Comparison of ENCODE assay signal across 9 cellular contexts in genomic region chr10:34538291-34538829, GRCh38.
DNase-seq lines count a peak whose midpoint lies in the region; ATAC-seq and TF ChIP-seq lines count a peak whose summit lies in the region.
"Had no signal": no experiment of that assay in that cellular context is flagged by ENCODE, and none has a peak within 500 bp of the region (broad histone marks: within the 10 kb centered on the region; RNA-seq: fewer than 3 reads in every experiment).

No MANE protein-coding gene starts in this region.

- no peak overlapping the region for H3K9ac ChIP-seq in neural progenitor cell

- no peaks in the 10 kb centered on the region for H3K27me3 Mint-ChIP-seq in neural progenitor cell (ENCODE audit: insufficient read depth, low read depth)
- no peaks in the 10 kb centered on the region for H3K27me3 Mint-ChIP-seq in activated naive CD4-positive, alpha-beta T cell treated with anti-CD3 and anti-CD28 coated beads for 36 hours (ENCODE audit: low read depth)

- no peaks in the 10 kb centered on the region for H3K9me3 ChIP-seq in Peyer's patch
- no peaks in the 10 kb centered on the region for H3K9me3 ChIP-seq in neural progenitor cell (ENCODE audit: low read depth)
- H3K9me3 ChIP-seq: adrenal gland had no signal

- peaks cover 57% of the 10 kb centered on the region for H3K79me2 ChIP-seq in neural progenitor cell (ENCODE audit: low read depth)

- peaks cover 12% of the 10 kb centered on the region for H3K9me3 Mint-ChIP-seq in neural progenitor cell
- no peaks in the 10 kb centered on the region for H3K9me3 Mint-ChIP-seq in activated naive CD4-positive, alpha-beta T cell treated with anti-CD3 and anti-CD28 coated beads for 36 hours
- H3K9me3 Mint-ChIP-seq in activated naive CD4-positive, alpha-beta T cell treated with anti-CD3 and anti-CD28 coated beads, Interleukin-2, amount 50 U/mL, for 72 hours, result no peaks in the 10 kb centered on the region

- H3F3A ChIP-seq in neural progenitor cell (ENCODE audit: low read depth), result peaks cover 5% of the 10 kb centered on the region

- TF ChIP-seq POLR2A in Peyer's patch (IDR thresholded peaks at IDR 0.05), result no peak

- peaks cover 18% of the 10 kb centered on the region for H4K20me1 ChIP-seq in neural progenitor cell (ENCODE audit: low read depth)

- H3K4me1 Mint-ChIP-seq in neural progenitor cell, result peaks cover 42% of the 10 kb centered on the region
- H3K4me1 Mint-ChIP-seq in activated naive CD4-positive, alpha-beta T cell treated with anti-CD3 and anti-CD28 coated beads for 36 hours (ENCODE audit: low read depth), result no peaks in the 10 kb centered on the region

- H3K27ac Mint-ChIP-seq in neural progenitor cell, result peak overlapping the region; percentile 92
- no peak overlapping the region for H3K27ac Mint-ChIP-seq in activated naive CD4-positive, alpha-beta T cell treated with anti-CD3 and anti-CD28 coated beads for 36 hours
- H3K27ac Mint-ChIP-seq in activated naive CD4-positive, alpha-beta T cell treated with anti-CD3 and anti-CD28 coated beads, Interleukin-2, amount 50 U/mL, for 72 hours, result no peak overlapping the region

- H2AFZ ChIP-seq in neural progenitor cell (replicated peaks), result no peak overlapping the region

- ATAC-seq in GM18870 (IDR thresholded peaks at IDR 0.05; ENCODE audit: unreplicated experiment) (peak; percentile 42), HG02588 (IDR thresholded peaks at IDR 0.05; ENCODE audit: unreplicated experiment) (peak; percentile 62)
- ATAC-seq in activated naive CD4-positive, alpha-beta T cell treated with anti-CD3 and anti-CD28 coated beads, Interleukin-2, amount 50 U/mL, for 72 hours, result no peak

- H3K36me3 Mint-ChIP-seq in neural progenitor cell, result peaks cover 9% of the 10 kb centered on the region
- no peaks in the 10 kb centered on the region for H3K36me3 Mint-ChIP-seq in activated naive CD4-positive, alpha-beta T cell treated with anti-CD3 and anti-CD28 coated beads for 36 hours (ENCODE audit: low read depth)
- no peaks in the 10 kb centered on the region for H3K36me3 Mint-ChIP-seq in activated naive CD4-positive, alpha-beta T cell treated with anti-CD3 and anti-CD28 coated beads, Interleukin-2, amount 50 U/mL, for 72 hours

- no peaks in the 10 kb centered on the region for H3K36me3 ChIP-seq in Peyer's patch
- H3K36me3 ChIP-seq in neural progenitor cell, result no peaks in the 10 kb centered on the region
- H3K36me3 ChIP-seq: adrenal gland had no signal

- peak overlapping the region; percentile 71 for H3K4me3 Mint-ChIP-seq in neural progenitor cell
- no peak overlapping the region for H3K4me3 Mint-ChIP-seq in activated naive CD4-positive, alpha-beta T cell treated with anti-CD3 and anti-CD28 coated beads for 36 hours

- peak overlapping the region in 1 of 4 donors; percentile 6 for H3K4me3 ChIP-seq in Peyer's patch
- no peak overlapping the region for H3K4me3 ChIP-seq in neural progenitor cell

- H3K27me3 ChIP-seq in Peyer's patch, result no peaks in the 10 kb centered on the region
- H3K27me3 ChIP-seq in neural progenitor cell, result no peaks in the 10 kb centered on the region
- H3K27me3 ChIP-seq: adrenal gland had no signal

- DNase-seq in Peyer's patch (no peak), neural progenitor cell (ENCODE audit: low spot score) (no peak), foreskin melanocyte (no peak)
- no peak for DNase-seq in effector CD4-positive, alpha-beta T cell
- DNase-seq in activated naive CD4-positive, alpha-beta T cell treated with anti-CD3 and anti-CD28 coated beads for 36 hours, result no peak
- DNase-seq in activated naive CD4-positive, alpha-beta T cell treated with anti-CD3 and anti-CD28 coated beads, Interleukin-2, amount 50 U/mL, for 72 hours (ENCODE audit: low spot score in 2 of 2), result no peak
- DNase-seq: adrenal gland had no signal

- H3K4me2 ChIP-seq in neural progenitor cell, result peak overlapping the region; percentile 20

- TF ChIP-seq CTCF in Peyer's patch (IDR thresholded peaks at IDR 0.05) (no peak), neural progenitor cell (IDR thresholded peaks at IDR 0.05) (no peak)

- H3K27ac ChIP-seq in Peyer's patch, result peak overlapping the region in 3 of 4 donors; percentile 4 to 46 (median 19)
- H3K27ac ChIP-seq in neural progenitor cell, result peak overlapping the region; percentile 25

- CTCF ChIA-PET in activated naive CD4-positive, alpha-beta T cell treated with anti-CD3 and anti-CD28 coated beads for 36 hours (lab: Charles Lee), result no interaction called here

- H3K4me1 ChIP-seq in Peyer's patch (peaks cover 0 to 9% (median 0%) of the 10 kb centered on the region in 4 donors), neural progenitor cell (peaks cover 11% of the 10 kb centered on the region)

- intact Hi-C loops in activated naive CD4-positive, alpha-beta T cell treated with anti-CD3 and anti-CD28 coated beads for 36 hours (cut with micrococcal nuclease), result no loop called here

Comparison
In these comparisons a context has a peak if more than half of its experiments do, and no peak if none do; other contexts are left out.
1. ATAC-seq: peak in GM18870 (single experiment) and HG02588 (single experiment); none in activated naive CD4-positive, alpha-beta T cell treated with anti-CD3 and anti-CD28 coated beads, Interleukin-2, amount 50 U/mL, for 72 hours (0 of 2).